Comparison of ENCODE assay signal across 9 cellular contexts in the genomic region with DNA sequence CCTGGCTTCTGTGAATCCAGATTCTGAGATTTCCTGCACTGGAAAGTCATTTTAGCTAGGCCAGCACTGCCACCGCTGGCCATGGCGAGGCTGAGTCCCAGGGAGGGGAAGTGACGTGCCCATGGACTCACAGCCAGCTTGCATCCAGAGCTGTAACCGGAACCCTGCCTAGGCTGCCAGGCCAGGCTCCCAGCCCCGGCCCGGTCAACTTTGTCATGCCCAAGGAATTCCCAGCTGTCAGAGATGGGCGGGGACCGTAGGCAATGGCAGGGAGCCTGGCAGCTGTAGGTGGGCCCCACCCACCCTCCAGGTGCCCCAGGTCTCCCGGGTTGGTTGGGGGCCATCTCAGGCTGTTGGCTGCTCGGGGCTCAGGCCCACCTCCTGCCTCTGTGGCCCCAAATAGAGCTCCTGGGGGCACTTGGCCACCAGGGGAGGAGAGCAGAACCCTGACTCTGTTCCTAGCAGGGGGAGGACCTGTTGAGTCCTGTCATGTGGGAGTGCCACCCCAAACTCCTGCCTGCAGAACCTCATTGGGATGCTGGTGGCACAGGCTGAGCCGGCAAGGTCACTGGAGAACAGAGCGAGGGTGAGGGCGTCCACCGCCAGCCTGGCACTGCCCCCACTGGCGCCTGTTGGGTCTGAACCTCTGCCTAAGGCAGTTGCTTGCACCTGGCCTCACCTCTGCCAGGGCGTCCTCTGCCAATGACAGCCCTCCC. TPM values are rescaled to one million over a fixed set of nuclear protein-coding genes. Genes with fewer than 3 reads are reported as not detected.
A peak's percentile ranks its signal among the peaks of the same experiment; 100 is the strongest.
DNase-seq lines count a peak whose midpoint lies in the region; ATAC-seq and TF ChIP-seq lines count a peak whose summit lies in the region.
"Had no signal": no experiment of that assay in that cellular context is flagged by ENCODE, and none has a peak within 500 bp of the region (broad histone marks: within the 10 kb centered on the region; RNA-seq: fewer than 3 reads in every experiment).

No MANE protein-coding gene starts in this region.

- H3K4me1 ChIP-seq in gastroesophageal sphincter, result peaks cover 0 to 31% (median 3%) of the 10 kb centered on the region in 3 donors

- no peaks in the 10 kb centered on the region for H3K27me3 ChIP-seq in gastroesophageal sphincter

- WGBS in gastroesophageal sphincter (ENCODE audit: low coverage in 1 of 2), 2 donors, result 76 to 78% methylated on average over 4 to 8 of the region's 16 CpGs

- peak overlapping the region in 2 of 4 donors; percentile 31 to 67 for H3K27ac ChIP-seq in gastroesophageal sphincter
- H3K27ac ChIP-seq in skin epidermis, result peak overlapping the region in 20 of 21 experiments; percentile 60 to 92 (median 78)
- H3K27ac ChIP-seq: neutrophil had no signal

- peak in 1 of 4 experiments; percentile 12 for TF ChIP-seq CTCF in gastroesophageal sphincter (IDR thresholded peaks at IDR 0.05)

- ATAC-seq in gastroesophageal sphincter, result peak; percentile 87
- ATAC-seq in GM21447 (IDR thresholded peaks at IDR 0.05; ENCODE audit: unreplicated experiment), result no peak

- peak; percentile 36 for DNase-seq in GOT3 (lab: John Stamatoyannopoulos, UW)
- DNase-seq in SHP77 (lab: John Stamatoyannopoulos, UW), result peak; percentile 36 to 79
- DNase-seq in superior temporal gyrus (ENCODE audit: extremely low spot score), result no peak
- no peak for DNase-seq in NCI-H146 treated with DMSO at 0.1 percent for 48 hours (lab: John Stamatoyannopoulos, UW; ENCODE audit: unreplicated experiment)
- DNase-seq in ecto neural progenitor cell (ENCODE audit: low spot score), result no peak

- H3K36me3 ChIP-seq in gastroesophageal sphincter, result no peaks in the 10 kb centered on the region
- H3K36me3 ChIP-seq: neutrophil had no signal

- H3K4me3 ChIP-seq in gastroesophageal sphincter, result no peak overlapping the region
- H3K4me3 ChIP-seq in skin epidermis, result no peak overlapping the region

- TF ChIP-seq EP300 in gastroesophageal sphincter (IDR thresholded peaks at IDR 0.05), result no peak

- H3K9me3 ChIP-seq in gastroesophageal sphincter, result no peaks in the 10 kb centered on the region
- H3K9me3 ChIP-seq: neutrophil had no signal

- TF ChIP-seq POLR2A in gastroesophageal sphincter (IDR thresholded peaks at IDR 0.05), result no peak

RNA-seq across cellular contexts. Expression of a gene that starts 57.8 kb away (rescaled TPM):
- 1 to 10 TPM in 3 of 4 donors, under 1 TPM in 1; 0.27 to 2.2 (median 1.9) TPM for total RNA-seq in gastroesophageal sphincter

Comparison
In these comparisons a context has a peak if more than half of its experiments do, and no peak if none do; other contexts are left out.
1. DNase-seq: peak in GOT3 (single experiment) and SHP77 (2 of 2); none in superior temporal gyrus (single experiment), NCI-H146 treated with DMSO at 0.1 percent for 48 hours (single experiment) and ecto neural progenitor cell (single experiment).